25 cellular contexts compared by ENCODE assay signal in the genomic region with DNA sequence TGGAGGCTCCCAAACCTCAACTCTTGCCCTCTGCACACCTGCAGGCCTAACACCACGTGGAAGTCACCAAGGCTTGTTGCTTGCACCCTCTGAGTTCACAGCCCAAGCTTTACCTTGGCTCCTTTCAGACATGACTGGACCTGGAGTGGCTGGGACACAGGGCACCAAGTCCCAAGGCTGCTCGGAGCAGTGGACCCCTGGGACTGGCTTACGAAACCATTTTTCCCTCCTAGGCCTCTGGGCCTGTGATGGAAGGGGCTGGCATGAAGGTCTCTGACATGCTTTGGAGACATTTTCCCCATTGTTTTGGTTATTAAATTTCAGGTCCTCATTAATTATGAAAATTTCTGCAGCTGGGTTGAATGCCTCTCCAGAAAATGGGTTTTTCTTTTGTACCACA.
"Had no signal": no experiment of that assay in that cellular context is flagged by ENCODE, and none has a peak within 500 bp of the region (broad histone marks: within the 10 kb centered on the region; RNA-seq: fewer than 3 reads in every experiment).

No MANE protein-coding gene starts in this region.

- H3K9me3 ChIP-seq: suprapubic skin, thoracic aorta, thyroid gland, tibial artery, tibial nerve, transverse colon, upper lobe of right lung, uterus, vagina had no signal

- H3K36me3 ChIP-seq: stomach, suprapubic skin, thoracic aorta, thyroid gland, tibial artery, tibial nerve, transverse colon, upper lobe of left lung, upper lobe of right lung, uterus, vagina had no signal

- DNase-seq: stimulated activated CD4-positive, alpha-beta T cell treated with anti-CD3 and anti-CD28 coated beads, Interleukin-2, amount 100 ng/mL, for 48 hours; stimulated activated CD4-positive, alpha-beta T cell treated with anti-CD3 and anti-CD28 coated beads, Interleukin-4, amount 100 ng/mL, for 1 hour; stimulated activated CD4-positive, alpha-beta T cell treated with anti-CD3 and anti-CD28 coated beads, Interleukin-4, amount 100 ng/mL, for 24 hours; stimulated activated CD4-positive, alpha-beta T cell treated with anti-CD3 and anti-CD28 coated beads, Interleukin-4, amount 100 ng/mL, for 4 hours; stimulated activated CD8-positive, alpha-beta memory T cell treated with anti-CD3 and anti-CD28 coated beads, Interleukin-4, amount 100 ng/mL, for 48 hours; stimulated activated naive B cell treated with anti-CD40 and anti-IgM and Interleukin-4, amounts not matched to agents 10 μg/mL and 1 μg/mL and 100 μg/mL, for 72 hours; stimulated activated naive CD4-positive, alpha-beta T cell; stimulated activated naive CD4-positive, alpha-beta T cell treated with Interleukin-2 at 50 U/mL for 16 hours; stimulated activated naive CD8-positive, alpha-beta T cell treated with anti-CD3 and anti-CD28 coated beads, Interleukin-15, amount 100 ng/mL, for 72 hours; stimulated activated naive CD8-positive, alpha-beta T cell treated with anti-CD3 and anti-CD28 coated beads, Interleukin-15, Interleukin-2, amounts not matched to agents 100 U/mL and 50 U/mL, for 24 hours; stomach; substantia nigra; thyroid gland; tibial artery; transverse colon; trophoblast cell; upper lobe of left lung; upper lobe of right lung; uterus had no signal

- H3K27me3 ChIP-seq: stomach, suprapubic skin, thyroid gland, tibial artery, tibial nerve, transverse colon, upper lobe of left lung, upper lobe of right lung, uterus, vagina had no signal

- H3K4me3 ChIP-seq: stomach, suprapubic skin, thoracic aorta, thyroid gland, tibial artery, tibial nerve, transverse colon, upper lobe of left lung, upper lobe of right lung, uterus, vagina had no signal

- H3K4me1 ChIP-seq: stomach, suprapubic skin, thyroid gland, tibial artery, tibial nerve, transverse colon, upper lobe of left lung, upper lobe of right lung, uterus, vagina had no signal

- H3K27ac ChIP-seq: stomach, suprapubic skin, thoracic aorta, thyroid gland, tibial artery, tibial nerve, transverse colon, upper lobe of left lung, upper lobe of right lung, uterus, vagina had no signal

- ATAC-seq: stimulated activated effector memory CD8-positive, alpha-beta T cell treated with anti-CD3 and anti-CD28 coated beads, Interleukin-12 subunit alpha, Interleukin-12 subunit beta, amount 100 ng/mL, for 72 hours; stimulated activated memory B cell treated with anti-CD40 and anti-IgM and Interleukin-4, amounts not matched to agents 10 μg/mL and 1 μg/mL and 100 μg/mL, for 72 hours; stimulated activated naive B cell treated with anti-CD40 and anti-IgM and Interleukin-4, amounts not matched to agents 10 μg/mL and 1 μg/mL and 100 μg/mL, for 72 hours; stimulated activated naive CD8-positive, alpha-beta T cell treated with anti-CD3 and anti-CD28 coated beads, Interleukin-15, amount 100 ng/mL, for 72 hours; stimulated activated naive CD8-positive, alpha-beta T cell treated with anti-CD3 and anti-CD28 coated beads, Interleukin-15, Interleukin-2, amounts not matched to agents 100 U/mL and 50 U/mL, for 24 hours; upper lobe of right lung had no signal
